In the genomic region with DNA sequence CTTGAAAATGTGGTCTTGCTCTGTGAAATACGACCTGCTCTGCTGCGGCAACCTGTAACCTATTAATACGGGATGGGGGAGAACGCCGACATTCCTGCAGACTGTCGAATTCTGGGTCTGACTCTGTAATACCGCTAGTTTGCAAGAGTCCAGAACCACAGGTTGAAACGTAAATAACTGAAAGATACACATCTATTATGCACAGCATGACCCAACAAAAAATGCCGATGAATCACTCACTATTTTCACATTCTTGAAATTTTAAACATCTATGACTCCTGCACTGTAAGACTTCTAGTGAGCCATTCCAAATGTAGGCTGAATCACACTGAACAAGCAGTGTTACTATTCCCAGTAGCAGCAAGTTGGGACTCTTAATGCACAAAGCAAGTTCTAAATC, we compare ENCODE assay signal across 13 cellular contexts. TPM values are rescaled to one million over a fixed set of nuclear protein-coding genes. Genes with fewer than 3 reads are reported as not detected.
DNase-seq lines count a peak whose midpoint lies in the region; ATAC-seq and TF ChIP-seq lines count a peak whose summit lies in the region.
"Had no signal": no experiment of that assay in that cellular context is flagged by ENCODE, and none has a peak within 500 bp of the region (broad histone marks: within the 10 kb centered on the region; RNA-seq: fewer than 3 reads in every experiment).

No MANE protein-coding gene starts in this region.

- DNase-seq in GM04503 (ENCODE audit: low read depth) (peak; percentile 98), fibroblast of peridontal ligament (ENCODE audit: extremely low read depth) (peak; percentile 97), pulmonary artery endothelial cell (ENCODE audit: low read depth, low spot score) (peak; percentile 64), anterior cingulate cortex (lab: John Stamatoyannopoulos, UW) (no peak), ureter (ENCODE audit: low spot score) (no peak)
- DNase-seq: activated CD8-positive, alpha-beta memory T cell treated with anti-CD3 and anti-CD28 coated beads, Interleukin-2, amount 50 U/mL, for 4 hours; DND-41; right cardiac atrium; T-helper 1 cell had no signal

- ATAC-seq in SK-N-SH treated with all-trans-retinoic acid at 6 μM for 48 hours: peak; percentile 88
- no peak for ATAC-seq in GM21737 (IDR thresholded peaks at IDR 0.05; ENCODE audit: unreplicated experiment)
- no peak for ATAC-seq in HG02870 (IDR thresholded peaks at IDR 0.05; ENCODE audit: unreplicated experiment)
- ATAC-seq: right cardiac atrium; stimulated activated effector memory CD8-positive, alpha-beta T cell treated with anti-CD3 and anti-CD28 coated beads, Interleukin-12 subunit alpha, Interleukin-12 subunit beta, amount 100 ng/mL, for 72 hours had no signal

TF ChIP-seq in SK-N-SH treated with all-trans-retinoic acid at 6 μM for 48 hours, 23 proteins besides CTCF, POLR2A, EP300 and RAD21:
- TF ChIP-seq CSDC2 (CRISPR knock-in tag; IDR thresholded peaks at IDR 0.05): 0 out of 2 replicates have a peak, but pooled peaks have one; percentile 22
- TF ChIP-seq SNAI2 (CRISPR knock-in tag; IDR thresholded peaks at IDR 0.05): 0 out of 2 replicates have a peak, but pooled peaks have one; percentile 27
- TF ChIP-seq ISL1 (CRISPR knock-in tag; IDR thresholded peaks at IDR 0.05): peak; percentile 70; the same call in 1 of the 2 replicates
- no peak for TF ChIP-seq ZNF565 (CRISPR knock-in tag; conservative IDR thresholded peaks at IDR 0.05; ENCODE audit: low read depth)
- TF ChIP-seq ARNTL (CRISPR knock-in tag; IDR thresholded peaks at IDR 0.05; ENCODE audit: borderline replicate concordance, low read depth): no peak
- TF ChIP-seq CREB5 (CRISPR knock-in tag; IDR thresholded peaks at IDR 0.05; ENCODE audit: low read depth): no peak
- no peak for TF ChIP-seq RARB (CRISPR knock-in tag; IDR thresholded peaks at IDR 0.05)
- TF ChIP-seq TOX (CRISPR knock-in tag; IDR thresholded peaks at IDR 0.05; ENCODE audit: borderline replicate concordance): peak; percentile 72; the same call in 1 of the 2 replicates
- 0 out of 2 replicates have a peak, but pooled peaks have one; percentile 45 for TF ChIP-seq POU6F1 (CRISPR knock-in tag; IDR thresholded peaks at IDR 0.05; ENCODE audit: borderline replicate concordance, low read depth)
- TF ChIP-seq GLIS3 (CRISPR knock-in tag; IDR thresholded peaks at IDR 0.05): 0 out of 2 replicates have a peak, but pooled peaks have one; percentile 15
- TF ChIP-seq ZFP3 (CRISPR knock-in tag; IDR thresholded peaks at IDR 0.05): 0 out of 2 replicates have a peak, but pooled peaks have one; percentile 42
- TF ChIP-seq ZNF70 (CRISPR knock-in tag; IDR thresholded peaks at IDR 0.05): no peak

RNA-seq across cellular contexts. Expression of gene VPS53, which starts 20.4 kb away (rescaled TPM):
- total RNA-seq in pulmonary artery endothelial cell (25.5 and 29.8 TPM in 2 replicates), ureter (126 TPM)

RNA-seq across cellular contexts. Expression of gene TLCD3A, which starts 38.2 kb away (rescaled TPM):
- 17.1 and 26.9 TPM in 2 replicates for total RNA-seq in pulmonary artery endothelial cell
- 38.3 TPM for total RNA-seq in ureter

RNA-seq across cellular contexts. Expression of gene GEMIN4, which starts 57.8 kb away (rescaled TPM):
- 24.5 and 25.5 TPM in 2 replicates for total RNA-seq in pulmonary artery endothelial cell
- total RNA-seq in ureter: 26.7 TPM

Comparison
In these comparisons a context has a peak if more than half of its experiments do, and no peak if none do; other contexts are left out.
1. DNase-seq: peak in GM04503 (single experiment), fibroblast of peridontal ligament (single experiment) and pulmonary artery endothelial cell (single experiment); none in anterior cingulate cortex (0 of 58) and ureter (single experiment).